In the genomic region with DNA sequence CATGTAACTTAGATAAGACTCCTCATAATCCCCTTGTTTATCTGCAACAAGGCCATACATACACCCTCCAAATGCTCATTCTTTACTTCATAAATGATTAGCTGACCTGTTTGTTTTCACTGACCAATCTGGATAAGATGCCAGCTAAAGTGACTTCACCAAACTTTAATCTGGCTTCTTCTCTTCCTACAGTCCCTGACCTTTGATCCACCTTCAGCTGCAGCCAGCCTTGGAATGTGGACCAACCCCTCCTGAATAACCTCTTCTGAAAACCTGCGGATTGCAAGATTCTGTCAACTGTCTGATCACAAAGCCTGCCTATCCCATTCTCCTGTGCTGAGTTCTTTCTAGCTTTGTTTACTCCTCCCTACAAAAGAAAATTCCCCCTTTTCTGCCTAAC, we compare ENCODE assay signal across 26 cellular contexts.
DNase-seq lines count a peak whose midpoint lies in the region; ATAC-seq, FAIRE-seq and TF ChIP-seq lines count a peak whose summit lies in the region.
"Had no signal": no experiment of that assay in that cellular context is flagged by ENCODE, and none has a peak within 500 bp of the region (broad histone marks: within the 10 kb centered on the region; RNA-seq: fewer than 3 reads in every experiment).

No MANE protein-coding gene starts in this region.

- H3K4me1 ChIP-seq in K562 (replicated peaks in 1 of 2; ENCODE audit: control insufficient read depth in 2 of 2, insufficient read depth in 2 of 2, low read length in 2 of 2) = no peaks in the 10 kb centered on the region

- no peaks in the 10 kb centered on the region for H3K27me3 ChIP-seq in K562 (ENCODE audit: control insufficient read depth in 2 of 2, insufficient read depth in 2 of 2, low read length in 2 of 2)
- H3K27me3 ChIP-seq: BLaER1, upper lobe of left lung had no signal

- no TSS peak for BruUV-seq in K562 (replicated peaks; lab: Mats Ljungman, UMichigan)

- intact Hi-C loops in K562 (cut with micrococcal nuclease) = no loop called here

- no peaks in the 10 kb centered on the region for H3K36me3 Mint-ChIP-seq in progenitor cell of endocrine pancreas (ENCODE audit: insufficient read depth)
- H3K36me3 Mint-ChIP-seq: brain had no signal

- H3K9me3 Mint-ChIP-seq in progenitor cell of endocrine pancreas (ENCODE audit: low read depth) = peaks cover 11% of the 10 kb centered on the region
- H3K9me3 Mint-ChIP-seq: brain had no signal

- 0% methylated on average over 1 of the region's 1 CpG for WGBS in K562 (ENCODE audit: insufficient coverage, low coverage, missing lambda C conversion rate)

- in situ Hi-C loops in K562 (cut with MboI) = no loop called here

- ATAC-seq in K562 (no peak), GM19035 (IDR thresholded peaks at IDR 0.05; ENCODE audit: unreplicated experiment) (no peak), GM19395 (IDR thresholded peaks at IDR 0.05; ENCODE audit: unreplicated experiment) (no peak)
- ATAC-seq: activated CD4-positive, alpha-beta T cell treated with anti-CD3 and anti-CD28 coated beads for 36 hours had no signal

- no peak for TF ChIP-seq RAD21 in K562 (CRISPR knock-in tag; conservative IDR thresholded peaks at IDR 0.05 in 1 of 2, IDR thresholded peaks at IDR 0.05 in 1 of 2)

- H3K4me3 ChIP-seq in K562 = no peak overlapping the region
- H3K4me3 ChIP-seq: BLaER1, smooth muscle cell, upper lobe of left lung had no signal

- H3K4me2 ChIP-seq in K562 (ENCODE audit: insufficient read depth, low read length) = no peak overlapping the region
- H3K4me2 ChIP-seq: BLaER1, smooth muscle cell had no signal

- no peaks in the 10 kb centered on the region for H3K27me3 Mint-ChIP-seq in progenitor cell of endocrine pancreas
- H3K27me3 Mint-ChIP-seq: activated CD4-positive, alpha-beta T cell treated with anti-CD3 and anti-CD28 coated beads for 36 hours had no signal

- TF ChIP-seq CTCF in K562 (IDR thresholded peaks at IDR 0.05 in 2 of 3, conservative IDR thresholded peaks at IDR 0.05 in 1 of 3; ENCODE audit: insufficient read depth in 2 of 3, low read depth in 1 of 3, low read length in 3 of 3) = no peak
- no peak for TF ChIP-seq CTCF in progenitor cell of endocrine pancreas (IDR thresholded peaks at IDR 0.05; ENCODE audit: unreplicated experiment)

- H3K4me1 Mint-ChIP-seq in progenitor cell of endocrine pancreas (ENCODE audit: low read depth) = peaks cover 18% of the 10 kb centered on the region
- H3K4me1 Mint-ChIP-seq: activated CD4-positive, alpha-beta T cell treated with anti-CD3 and anti-CD28 coated beads for 36 hours; brain had no signal

- POLR2A ChIA-PET in K562 (lab: Yijun Ruan, JAX) = no interaction called here

- H2AFZ ChIP-seq in K562 (ENCODE audit: low read depth, low read length) = no peak overlapping the region

- TF ChIP-seq EP300 in K562 (IDR thresholded peaks at IDR 0.05; ENCODE audit: low read length) = no peak

- peak overlapping the region; percentile 86 for H3K27ac Mint-ChIP-seq in progenitor cell of endocrine pancreas
- H3K27ac Mint-ChIP-seq: activated CD4-positive, alpha-beta T cell treated with anti-CD3 and anti-CD28 coated beads for 36 hours; brain had no signal

- no peak overlapping the region for H3K9ac ChIP-seq in K562 (ENCODE audit: insufficient read depth in 1 of 2, low read depth in 2 of 2, low read length in 2 of 2)
- H3K9ac ChIP-seq: BLaER1 had no signal

- no peaks in the 10 kb centered on the region for H3K79me2 ChIP-seq in K562 (ENCODE audit: control insufficient read depth, insufficient read depth, low read length)

- H3K27ac ChIP-seq in K562 (ENCODE audit: extremely low read depth, low read depth, low read length) = no peak overlapping the region
- H3K27ac ChIP-seq: BLaER1, epithelial cell of prostate, HL-60, upper lobe of left lung had no signal

- CTCF ChIA-PET in K562 (lab: Yijun Ruan, JAX; ENCODE audit: low intra/inter-chr PET ratio) = no interaction called here

- no peaks in the 10 kb centered on the region for H3K9me1 ChIP-seq in K562 (ENCODE audit: control insufficient read depth, insufficient read depth, low read length)

- no peaks in the 10 kb centered on the region; the same call in 1 of the 2 replicates for H3K9me3 ChIP-seq in K562 (replicated peaks; ENCODE audit: control insufficient read depth, insufficient read depth, low read depth, low read length)
- H3K9me3 ChIP-seq: BLaER1, upper lobe of left lung had no signal

- H3K4me3 Mint-ChIP-seq in progenitor cell of endocrine pancreas (ENCODE audit: low read depth) = peak overlapping the region; percentile 15
- H3K4me3 Mint-ChIP-seq: activated CD4-positive, alpha-beta T cell treated with anti-CD3 and anti-CD28 coated beads for 36 hours; brain had no signal

- no peak for FAIRE-seq in K562 (lab: Jason Lieb, UNC)
- FAIRE-seq: D721Med had no signal

- H4K20me1 ChIP-seq in K562 (replicated peaks; ENCODE audit: control insufficient read depth, insufficient read depth, low read length) = no peaks in the 10 kb centered on the region
- H4K20me1 ChIP-seq: BLaER1 had no signal

- no peaks in the 10 kb centered on the region for H3K36me3 ChIP-seq in K562 (ENCODE audit: control insufficient read depth, insufficient read depth, low read length)
- H3K36me3 ChIP-seq: BLaER1, upper lobe of left lung had no signal

- no peak for TF ChIP-seq POLR2A in K562 (conservative IDR thresholded peaks at IDR 0.05)

- DNase-seq in HK-2 (ENCODE audit: unreplicated experiment) (peak; percentile 21), K562 (ENCODE audit: extremely low read depth in 1 of 4, low spot score in 3 of 4) (peak in 1 of 4 experiments; percentile 17), islet precursor cell (peak; percentile 82), progenitor cell of endocrine pancreas (ENCODE audit: low spot score, unreplicated experiment) (no peak), SHP77 treated with DMSO at 0.1 percent for 48 hours (lab: John Stamatoyannopoulos, UW) (no peak), NCI-H1694 (lab: John Stamatoyannopoulos, UW) (no peak)
- DNase-seq: ACHN; activated CD4-positive, alpha-beta T cell treated with anti-CD3 and anti-CD28 coated beads for 36 hours; activated gamma-delta T cell; activated T-cell treated with anti-CD3 and anti-CD28 coated beads, Interleukin-2, amount 50 U/mL, for 1 hour; NCI-H1105 treated with DMSO at 0.1 percent for 48 hours; NCI-H2029 treated with DMSO at 0.1 percent for 48 hours; NCI-H226; NCI-H82; nucleus accumbens; retina; stimulated activated CD4-positive, alpha-beta T cell treated with anti-CD3 and anti-CD28 coated beads, Interleukin-2, amount 100 ng/mL, for 24 hours; upper lobe of left lung had no signal

TF ChIP-seq in K562, 482 proteins besides CTCF, POLR2A, EP300 and RAD21:
- TF ChIP-seq SOX6 (IDR thresholded peaks at IDR 0.05) (0 out of 2 replicates have a peak, but pooled peaks have one; percentile 24), SNRNP70 (optimal IDR thresholded peaks at IDR 0.05; ENCODE audit: low read depth, low read length) (no peak)

Comparison
In these comparisons a context has a peak if more than half of its experiments do, and no peak if none do; other contexts are left out.
1. DNase-seq: peak in HK-2 (single experiment) and islet precursor cell (single experiment); none in progenitor cell of endocrine pancreas (single experiment), SHP77 treated with DMSO at 0.1 percent for 48 hours (single experiment) and NCI-H1694 (single experiment).